8 cellular contexts compared by ENCODE assay signal in genomic region chr2:118089015-118089800, GRCh38. TPM values are rescaled to one million over a fixed set of nuclear protein-coding genes. Genes with fewer than 3 reads are reported as not detected.
DNase-seq lines count a peak whose midpoint lies in the region; ATAC-seq and TF ChIP-seq lines count a peak whose summit lies in the region.

No MANE protein-coding gene starts in this region.

- peak overlapping the region; percentile 78 for H3K27ac Mint-ChIP-seq in activated CD4-positive, alpha-beta memory T cell treated with anti-CD3 and anti-CD28 coated beads, Interleukin-2, amount 10 ng/mL, durations not matched to agents 7 days and 5 days
- H3K27ac Mint-ChIP-seq in neural crest cell (ENCODE audit: unreplicated experiment), result no peak overlapping the region

- peak; percentile 61 for TF ChIP-seq CTCF in neural crest cell (conservative IDR thresholded peaks at IDR 0.05)

- H3K36me3 Mint-ChIP-seq in activated CD4-positive, alpha-beta memory T cell treated with anti-CD3 and anti-CD28 coated beads, Interleukin-2, amount 10 ng/mL, durations not matched to agents 7 days and 5 days (ENCODE audit: low read depth), result peaks cover 5% of the 10 kb centered on the region
- H3K36me3 Mint-ChIP-seq in neural crest cell (ENCODE audit: low read depth), result peaks cover 3% of the 10 kb centered on the region

- POLR2A ChIA-PET in activated CD4-positive, alpha-beta memory T cell treated with anti-CD3 and anti-CD28 coated beads, Interleukin-2, amount 10 ng/mL, durations not matched to agents 7 days and 5 days (lab: Charles Lee), result interaction anchor here (0.8 to 1.3 kb wide), 3 partner anchors 14 to 274 kb away, joined by 3 to 5 read pairs (median 4); partner anchors contain the start of genes CCDC93 and DDX18

- ATAC-seq in GM21717 (IDR thresholded peaks at IDR 0.05; ENCODE audit: unreplicated experiment), result peak; percentile 35

- H3K4me1 Mint-ChIP-seq in activated CD4-positive, alpha-beta memory T cell treated with anti-CD3 and anti-CD28 coated beads, Interleukin-2, amount 10 ng/mL, durations not matched to agents 7 days and 5 days, result peaks cover 24% of the 10 kb centered on the region
- H3K4me1 Mint-ChIP-seq in neural crest cell, result peaks cover 16% of the 10 kb centered on the region

- H3K4me3 ChIP-seq in GM08714 (ENCODE audit: low read length), result peak overlapping the region; percentile 88

- peaks cover 8% of the 10 kb centered on the region for H3K27me3 Mint-ChIP-seq in activated CD4-positive, alpha-beta memory T cell treated with anti-CD3 and anti-CD28 coated beads, Interleukin-2, amount 10 ng/mL, durations not matched to agents 7 days and 5 days
- peaks cover 8% of the 10 kb centered on the region for H3K27me3 Mint-ChIP-seq in neural crest cell (ENCODE audit: low read depth)

- CTCF ChIA-PET in activated CD4-positive, alpha-beta memory T cell treated with anti-CD3 and anti-CD28 coated beads, Interleukin-2, amount 10 ng/mL, durations not matched to agents 7 days and 5 days (lab: Charles Lee), result interaction anchor here (1.0 to 2.1 kb wide), 6 partner anchors 8 to 275 kb away, joined by 3 to 9 read pairs (median 4); partner anchors contain the start of genes CCDC93 and DDX18

- H3K9me3 Mint-ChIP-seq in activated CD4-positive, alpha-beta memory T cell treated with anti-CD3 and anti-CD28 coated beads, Interleukin-2, amount 10 ng/mL, durations not matched to agents 7 days and 5 days, result no peaks in the 10 kb centered on the region
- H3K9me3 Mint-ChIP-seq in neural crest cell, result peaks cover 6% of the 10 kb centered on the region

- H3K4me3 Mint-ChIP-seq in activated CD4-positive, alpha-beta memory T cell treated with anti-CD3 and anti-CD28 coated beads, Interleukin-2, amount 10 ng/mL, durations not matched to agents 7 days and 5 days, result peak overlapping the region; percentile 92
- peak overlapping the region; percentile 98 for H3K4me3 Mint-ChIP-seq in neural crest cell

- DNase-seq in LHCN-M2 (ENCODE audit: low read depth), result peak; percentile 74
- DNase-seq in activated CD4-positive, alpha-beta memory T cell treated with anti-CD3 and anti-CD28 coated beads, Interleukin-2, amount 10 ng/mL, durations not matched to agents 7 days and 5 days, result peak; percentile 34
- peak; percentile 68 for DNase-seq in fibroblast of peridontal ligament (ENCODE audit: extremely low read depth)
- DNase-seq in neural crest cell (ENCODE audit: low read depth, low spot score), result peak; percentile 6
- DNase-seq in GDM1 (lab: John Stamatoyannopoulos, UW), result no peak
- DNase-seq in 8988T, result no peak

RNA-seq across cellular contexts. Expression of gene INSIG2, which starts 0.9 kb away (rescaled TPM):
- total RNA-seq in LHCN-M2 (2014; rRNA removed) (13.5 and 16.6 TPM in 2 replicates), neural crest cell (13.0 and 14.4 TPM in 2 replicates)
- 11.5 TPM for polyA plus RNA-seq in LHCN-M2 (2012)
- total RNA-seq in activated CD4-positive, alpha-beta memory T cell treated with anti-CD3 and anti-CD28 coated beads, Interleukin-2, amount 10 ng/mL, durations not matched to agents 7 days and 5 days, result 10 to 100 TPM; 38.2 to 40.9 TPM

Comparison
In these comparisons a context has a peak if more than half of its experiments do, and no peak if none do; other contexts are left out.
1. DNase-seq: peak in LHCN-M2 (single experiment), activated CD4-positive, alpha-beta memory T cell treated with anti-CD3 and anti-CD28 coated beads, Interleukin-2, amount 10 ng/mL, durations not matched to agents 7 days and 5 days (single experiment), fibroblast of peridontal ligament (single experiment) and neural crest cell (single experiment); none in GDM1 (single experiment) and 8988T (single experiment).